2 cellular contexts compared by ENCODE assay signal in the genomic region with DNA sequence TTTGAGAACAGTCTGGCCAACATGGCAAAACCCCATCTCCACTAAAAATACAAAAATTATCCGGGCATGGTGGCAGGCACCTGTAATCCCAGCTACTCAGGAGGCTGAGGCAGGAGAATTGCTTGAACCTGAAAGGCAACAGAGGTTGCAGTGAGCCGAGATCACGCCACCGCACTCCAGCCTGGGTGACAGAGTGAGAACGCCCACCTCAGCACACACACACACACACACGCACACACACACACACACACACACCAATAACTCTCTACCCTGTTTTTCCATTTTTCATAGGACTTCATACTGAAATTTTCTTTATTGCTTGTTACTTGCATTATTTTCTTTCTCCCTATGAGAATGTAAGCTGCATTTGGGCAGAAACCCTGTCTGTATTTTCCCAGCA. TPM values are rescaled to one million over a fixed set of nuclear protein-coding genes. Genes with fewer than 3 reads are reported as not detected.
"Had no signal": no experiment of that assay in that cellular context is flagged by ENCODE, and none has a peak within 500 bp of the region (broad histone marks: within the 10 kb centered on the region; RNA-seq: fewer than 3 reads in every experiment).

No MANE protein-coding gene starts in this region.

RNA-seq across cellular contexts. Expression of a gene that starts 39.6 kb away (rescaled TPM):
- total RNA-seq: mammary epithelial cell had no signal

RNA-seq across cellular contexts. Expression of a gene that starts 57.1 kb away (rescaled TPM):
- total RNA-seq: left lobe of liver had no signal
